9 cellular contexts compared by ENCODE assay signal in the genomic region with DNA sequence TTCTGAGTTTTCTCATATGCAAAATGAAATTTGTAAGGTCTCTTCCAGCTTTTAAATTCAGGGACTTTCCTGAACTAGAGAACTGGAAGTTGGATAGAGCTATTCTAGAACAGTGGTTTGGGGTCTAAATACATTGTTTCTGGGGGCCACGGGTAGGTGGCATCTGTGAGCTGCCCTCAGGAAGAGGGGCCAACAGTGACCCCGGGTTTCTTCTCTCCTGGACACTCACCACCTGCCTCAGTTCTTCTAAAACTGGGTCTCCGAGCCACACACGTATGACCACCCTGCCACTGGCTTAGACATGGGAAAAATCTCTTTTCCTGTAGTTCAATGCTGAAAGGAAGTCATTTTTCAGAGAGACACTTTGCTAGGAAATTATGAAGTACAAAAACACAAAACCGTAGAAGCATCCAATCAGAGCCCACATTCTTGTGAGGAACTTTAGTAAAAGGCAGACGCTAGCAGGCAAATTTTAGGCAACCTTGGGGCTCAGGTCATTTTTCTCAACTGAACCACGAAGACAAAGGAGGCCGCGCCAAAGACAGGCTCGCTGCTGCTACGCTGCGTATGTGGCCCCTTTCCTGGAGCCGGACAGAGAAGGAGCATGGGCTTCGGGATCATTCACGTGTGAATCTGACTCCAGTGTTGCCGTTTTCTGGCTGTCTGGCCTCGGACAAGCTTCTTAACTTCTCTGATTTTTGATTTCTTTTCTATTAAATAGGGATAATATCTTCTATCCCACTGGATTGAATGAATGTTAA. TPM values are rescaled to one million over a fixed set of nuclear protein-coding genes. Genes with fewer than 3 reads are reported as not detected.
DNase-seq lines count a peak whose midpoint lies in the region; TF ChIP-seq lines count a peak whose summit lies in the region.
"Had no signal": no experiment of that assay in that cellular context is flagged by ENCODE, and none has a peak within 500 bp of the region (broad histone marks: within the 10 kb centered on the region; RNA-seq: fewer than 3 reads in every experiment).

No MANE protein-coding gene starts in this region.

- WGBS in esophagus, 2 donors, result 74 to 76% methylated on average over 17 of the region's 17 CpGs
- 82 to 87% (median 83%) methylated on average over 17 of the region's 17 CpGs for WGBS in ovary, 3 donors

- H3K4me3 Mint-ChIP-seq in neural crest cell, result peak overlapping the region; percentile 45
- H3K4me3 Mint-ChIP-seq: activated CD4-positive, alpha-beta memory T cell treated with anti-CD3 and anti-CD28 coated beads, Interleukin-2, amount 10 ng/mL, durations not matched to agents 7 days and 5 days had no signal

- H3K27me3 ChIP-seq in left ventricle myocardium inferior (ENCODE audit: low read depth) (no peaks in the 10 kb centered on the region), esophagus (ENCODE audit: control insufficient read depth in 1 of 2, insufficient read depth in 2 of 2, low read length in 2 of 2) (no peaks in the 10 kb centered on the region), vagina (no peaks in the 10 kb centered on the region), ovary (no peaks in the 10 kb centered on the region)

- H3K9me3 ChIP-seq in left ventricle myocardium inferior (replicated peaks) (no peaks in the 10 kb centered on the region), esophagus (ENCODE audit: control insufficient read depth in 2 of 2, insufficient read depth in 1 of 2, low read depth in 1 of 2, low read length in 1 of 2) (no peaks in the 10 kb centered on the region), vagina (no peaks in the 10 kb centered on the region), ovary (no peaks in the 10 kb centered on the region)

- no peak for TF ChIP-seq POLR2A in vagina (IDR thresholded peaks at IDR 0.05)
- TF ChIP-seq POLR2A in ovary (IDR thresholded peaks at IDR 0.05), result no peak

- no peak for DNase-seq in left ventricle myocardium inferior
- no peak for DNase-seq in cardiac septum (ENCODE audit: low spot score)
- DNase-seq in neural crest cell (ENCODE audit: low read depth, low spot score), result no peak
- DNase-seq in vagina (ENCODE audit: extremely low spot score in 2 of 2), result no peak
- DNase-seq in ovary, result no peak
- no peak for DNase-seq in stimulated activated CD4-positive, alpha-beta T cell treated with anti-CD3 and anti-CD28 coated beads, Interleukin-1b, Interleukin-23, amount 100 ng/mL, for 48 hours
- no peak for DNase-seq in stimulated activated CD4-positive, alpha-beta T cell treated with anti-CD3 and anti-CD28 coated beads, Interleukin-2, amount 100 ng/mL, for 48 hours

- H3K27ac ChIP-seq in left ventricle myocardium inferior (replicated peaks) (peak overlapping the region; percentile 66), esophagus (ENCODE audit: low read depth in 2 of 2, low read length in 1 of 2) (peak overlapping the region; percentile 15 to 35), vagina (peak overlapping the region; percentile 75), ovary (peak overlapping the region in 1 of 2 donors; percentile 72)

- TF ChIP-seq CTCF in left ventricle myocardium inferior (IDR thresholded peaks at IDR 0.05; ENCODE audit: borderline replicate concordance) (no peak), neural crest cell (conservative IDR thresholded peaks at IDR 0.05) (no peak), vagina (IDR thresholded peaks at IDR 0.05) (no peak), ovary (IDR thresholded peaks at IDR 0.05) (no peak)

- TF ChIP-seq EP300 in ovary (IDR thresholded peaks at IDR 0.05), result no peak

- intact Hi-C loops in left ventricle myocardium inferior (cut with micrococcal nuclease) (no loop called here), cardiac septum (cut with DNase I) (loop anchor here (5.0 kb wide), 1 partner anchor 260 kb away; the partner anchor contains the start of gene TNPO1), vagina (cut with DNase I) (no loop called here), ovary (cut with DNase I) (loop anchor here in 1 of 4 donors (5.0 kb wide), 1 partner anchor 100 kb away; no protein-coding TSS in a partner anchor)

- peaks cover 34% of the 10 kb centered on the region for H3K4me1 Mint-ChIP-seq in neural crest cell

- H3K27me3 Mint-ChIP-seq in neural crest cell (ENCODE audit: low read depth), result no peaks in the 10 kb centered on the region

- H3K36me3 ChIP-seq in left ventricle myocardium inferior (no peaks in the 10 kb centered on the region), esophagus (ENCODE audit: control insufficient read depth in 2 of 2, insufficient read depth in 2 of 2, low read length in 1 of 2) (no peaks in the 10 kb centered on the region), vagina (no peaks in the 10 kb centered on the region), ovary (no peaks in the 10 kb centered on the region)

- H3K9me3 Mint-ChIP-seq in neural crest cell, result no peaks in the 10 kb centered on the region
- H3K9me3 Mint-ChIP-seq: activated CD4-positive, alpha-beta memory T cell treated with anti-CD3 and anti-CD28 coated beads, Interleukin-2, amount 10 ng/mL, durations not matched to agents 7 days and 5 days had no signal

- H3K4me1 ChIP-seq in left ventricle myocardium inferior (peaks cover 36% of the 10 kb centered on the region), esophagus (ENCODE audit: control insufficient read depth in 2 of 2, insufficient read depth in 2 of 2, low read length in 1 of 2) (peaks cover 2 to 6% of the 10 kb centered on the region in 2 donors), vagina (peaks cover 24% of the 10 kb centered on the region), ovary (ENCODE audit: insufficient read depth) (no peaks in the 10 kb centered on the region)

- H3K27ac Mint-ChIP-seq in neural crest cell (ENCODE audit: unreplicated experiment), result no peak overlapping the region
- H3K27ac Mint-ChIP-seq: activated CD4-positive, alpha-beta memory T cell treated with anti-CD3 and anti-CD28 coated beads, Interleukin-2, amount 10 ng/mL, durations not matched to agents 7 days and 5 days had no signal

- no peak overlapping the region for H3K4me3 ChIP-seq in left ventricle myocardium inferior
- H3K4me3 ChIP-seq in esophagus (ENCODE audit: low read depth in 1 of 2, low read length in 2 of 2), result no peak overlapping the region
- H3K4me3 ChIP-seq in vagina, result no peak overlapping the region
- H3K4me3 ChIP-seq in ovary, result no peak overlapping the region

- no peaks in the 10 kb centered on the region for H3K36me3 Mint-ChIP-seq in neural crest cell (ENCODE audit: low read depth)

RNA-seq across cellular contexts. Expression of gene ZNF366, which starts 50.5 kb away (rescaled TPM):
- total RNA-seq in left ventricle myocardium inferior (8.1 TPM), cardiac septum (3.7 TPM), neural crest cell (not detected in 2 replicates), vagina (3.2 TPM), ovary (1 to 10 TPM in 5 of 7 donors, under 1 TPM in 2; 0.83 to 3.5 (median 1.6) TPM)
- polyA plus RNA-seq in esophagus (under 1 TPM; 0.21 to 0.26 TPM), ovary (1 to 10 TPM; 1.4 to 3.1 TPM)
- total RNA-seq: activated CD4-positive, alpha-beta memory T cell treated with anti-CD3 and anti-CD28 coated beads, Interleukin-2, amount 10 ng/mL, durations not matched to agents 7 days and 5 days had no signal
